1 cellular context compared by ENCODE assay signal in genomic region chr16:68374961-68375660, GRCh38.
TF ChIP-seq lines count a peak whose summit lies in the region.

No MANE protein-coding gene starts in this region.

TF ChIP-seq in H1, 55 proteins besides CTCF, POLR2A, EP300 and RAD21:
- no peak for TF ChIP-seq EGR1 (IDR thresholded peaks at IDR 0.05; ENCODE audit: borderline replicate concordance, low read depth, low read length)
- no peak for TF ChIP-seq RXRA (IDR thresholded peaks at IDR 0.05; ENCODE audit: insufficient read depth, low read depth, low read length)
- no peak for TF ChIP-seq JUN (IDR thresholded peaks at IDR 0.05; ENCODE audit: low read depth, low read length)
- TF ChIP-seq USF2 (IDR thresholded peaks at IDR 0.05; ENCODE audit: low read length): no peak
- no peak for TF ChIP-seq ASH2L (IDR thresholded peaks at IDR 0.05; ENCODE audit: low read length)
- TF ChIP-seq SIX5 (IDR thresholded peaks at IDR 0.05; ENCODE audit: low read depth, low read length): no peak
- TF ChIP-seq, protein P1, sequence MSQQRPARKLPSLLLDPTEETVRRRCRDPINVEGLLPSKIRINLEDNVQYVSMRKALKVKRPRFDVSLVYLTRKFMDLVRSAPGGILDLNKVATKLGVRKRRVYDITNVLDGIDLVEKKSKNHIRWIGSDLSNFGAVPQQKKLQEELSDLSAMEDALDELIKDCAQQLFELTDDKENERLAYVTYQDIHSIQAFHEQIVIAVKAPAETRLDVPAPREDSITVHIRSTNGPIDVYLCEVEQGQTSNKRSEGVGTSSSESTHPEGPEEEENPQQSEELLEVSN (IDR thresholded peaks at IDR 0.05): no peak
- TF ChIP-seq BACH1 (IDR thresholded peaks at IDR 0.05; ENCODE audit: low read length): no peak
- TF ChIP-seq, protein P2, sequence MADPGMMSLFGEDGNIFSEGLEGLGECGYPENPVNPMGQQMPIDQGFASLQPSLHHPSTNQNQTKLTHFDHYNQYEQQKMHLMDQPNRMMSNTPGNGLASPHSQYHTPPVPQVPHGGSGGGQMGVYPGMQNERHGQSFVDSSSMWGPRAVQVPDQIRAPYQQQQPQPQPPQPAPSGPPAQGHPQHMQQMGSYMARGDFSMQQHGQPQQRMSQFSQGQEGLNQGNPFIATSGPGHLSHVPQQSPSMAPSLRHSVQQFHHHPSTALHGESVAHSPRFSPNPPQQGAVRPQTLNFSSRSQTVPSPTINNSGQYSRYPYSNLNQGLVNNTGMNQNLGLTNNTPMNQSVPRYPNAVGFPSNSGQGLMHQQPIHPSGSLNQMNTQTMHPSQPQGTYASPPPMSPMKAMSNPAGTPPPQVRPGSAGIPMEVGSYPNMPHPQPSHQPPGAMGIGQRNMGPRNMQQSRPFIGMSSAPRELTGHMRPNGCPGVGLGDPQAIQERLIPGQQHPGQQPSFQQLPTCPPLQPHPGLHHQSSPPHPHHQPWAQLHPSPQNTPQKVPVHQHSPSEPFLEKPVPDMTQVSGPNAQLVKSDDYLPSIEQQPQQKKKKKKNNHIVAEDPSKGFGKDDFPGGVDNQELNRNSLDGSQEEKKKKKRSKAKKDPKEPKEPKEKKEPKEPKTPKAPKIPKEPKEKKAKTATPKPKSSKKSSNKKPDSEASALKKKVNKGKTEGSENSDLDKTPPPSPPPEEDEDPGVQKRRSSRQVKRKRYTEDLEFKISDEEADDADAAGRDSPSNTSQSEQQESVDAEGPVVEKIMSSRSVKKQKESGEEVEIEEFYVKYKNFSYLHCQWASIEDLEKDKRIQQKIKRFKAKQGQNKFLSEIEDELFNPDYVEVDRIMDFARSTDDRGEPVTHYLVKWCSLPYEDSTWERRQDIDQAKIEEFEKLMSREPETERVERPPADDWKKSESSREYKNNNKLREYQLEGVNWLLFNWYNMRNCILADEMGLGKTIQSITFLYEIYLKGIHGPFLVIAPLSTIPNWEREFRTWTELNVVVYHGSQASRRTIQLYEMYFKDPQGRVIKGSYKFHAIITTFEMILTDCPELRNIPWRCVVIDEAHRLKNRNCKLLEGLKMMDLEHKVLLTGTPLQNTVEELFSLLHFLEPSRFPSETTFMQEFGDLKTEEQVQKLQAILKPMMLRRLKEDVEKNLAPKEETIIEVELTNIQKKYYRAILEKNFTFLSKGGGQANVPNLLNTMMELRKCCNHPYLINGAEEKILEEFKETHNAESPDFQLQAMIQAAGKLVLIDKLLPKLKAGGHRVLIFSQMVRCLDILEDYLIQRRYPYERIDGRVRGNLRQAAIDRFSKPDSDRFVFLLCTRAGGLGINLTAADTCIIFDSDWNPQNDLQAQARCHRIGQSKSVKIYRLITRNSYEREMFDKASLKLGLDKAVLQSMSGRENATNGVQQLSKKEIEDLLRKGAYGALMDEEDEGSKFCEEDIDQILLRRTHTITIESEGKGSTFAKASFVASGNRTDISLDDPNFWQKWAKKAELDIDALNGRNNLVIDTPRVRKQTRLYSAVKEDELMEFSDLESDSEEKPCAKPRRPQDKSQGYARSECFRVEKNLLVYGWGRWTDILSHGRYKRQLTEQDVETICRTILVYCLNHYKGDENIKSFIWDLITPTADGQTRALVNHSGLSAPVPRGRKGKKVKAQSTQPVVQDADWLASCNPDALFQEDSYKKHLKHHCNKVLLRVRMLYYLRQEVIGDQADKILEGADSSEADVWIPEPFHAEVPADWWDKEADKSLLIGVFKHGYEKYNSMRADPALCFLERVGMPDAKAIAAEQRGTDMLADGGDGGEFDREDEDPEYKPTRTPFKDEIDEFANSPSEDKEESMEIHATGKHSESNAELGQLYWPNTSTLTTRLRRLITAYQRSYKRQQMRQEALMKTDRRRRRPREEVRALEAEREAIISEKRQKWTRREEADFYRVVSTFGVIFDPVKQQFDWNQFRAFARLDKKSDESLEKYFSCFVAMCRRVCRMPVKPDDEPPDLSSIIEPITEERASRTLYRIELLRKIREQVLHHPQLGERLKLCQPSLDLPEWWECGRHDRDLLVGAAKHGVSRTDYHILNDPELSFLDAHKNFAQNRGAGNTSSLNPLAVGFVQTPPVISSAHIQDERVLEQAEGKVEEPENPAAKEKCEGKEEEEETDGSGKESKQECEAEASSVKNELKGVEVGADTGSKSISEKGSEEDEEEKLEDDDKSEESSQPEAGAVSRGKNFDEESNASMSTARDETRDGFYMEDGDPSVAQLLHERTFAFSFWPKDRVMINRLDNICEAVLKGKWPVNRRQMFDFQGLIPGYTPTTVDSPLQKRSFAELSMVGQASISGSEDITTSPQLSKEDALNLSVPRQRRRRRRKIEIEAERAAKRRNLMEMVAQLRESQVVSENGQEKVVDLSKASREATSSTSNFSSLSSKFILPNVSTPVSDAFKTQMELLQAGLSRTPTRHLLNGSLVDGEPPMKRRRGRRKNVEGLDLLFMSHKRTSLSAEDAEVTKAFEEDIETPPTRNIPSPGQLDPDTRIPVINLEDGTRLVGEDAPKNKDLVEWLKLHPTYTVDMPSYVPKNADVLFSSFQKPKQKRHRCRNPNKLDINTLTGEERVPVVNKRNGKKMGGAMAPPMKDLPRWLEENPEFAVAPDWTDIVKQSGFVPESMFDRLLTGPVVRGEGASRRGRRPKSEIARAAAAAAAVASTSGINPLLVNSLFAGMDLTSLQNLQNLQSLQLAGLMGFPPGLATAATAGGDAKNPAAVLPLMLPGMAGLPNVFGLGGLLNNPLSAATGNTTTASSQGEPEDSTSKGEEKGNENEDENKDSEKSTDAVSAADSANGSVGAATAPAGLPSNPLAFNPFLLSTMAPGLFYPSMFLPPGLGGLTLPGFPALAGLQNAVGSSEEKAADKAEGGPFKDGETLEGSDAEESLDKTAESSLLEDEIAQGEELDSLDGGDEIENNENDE (IDR thresholded peaks at IDR 0.05; ENCODE audit: insufficient replicate concordance, low read length): no peak
- no peak for TF ChIP-seq TAF7 (optimal IDR thresholded peaks at IDR 0.05; ENCODE audit: borderline replicate concordance, low read depth, low read length)
